1 cellular context compared by ENCODE assay signal in the genomic region with DNA sequence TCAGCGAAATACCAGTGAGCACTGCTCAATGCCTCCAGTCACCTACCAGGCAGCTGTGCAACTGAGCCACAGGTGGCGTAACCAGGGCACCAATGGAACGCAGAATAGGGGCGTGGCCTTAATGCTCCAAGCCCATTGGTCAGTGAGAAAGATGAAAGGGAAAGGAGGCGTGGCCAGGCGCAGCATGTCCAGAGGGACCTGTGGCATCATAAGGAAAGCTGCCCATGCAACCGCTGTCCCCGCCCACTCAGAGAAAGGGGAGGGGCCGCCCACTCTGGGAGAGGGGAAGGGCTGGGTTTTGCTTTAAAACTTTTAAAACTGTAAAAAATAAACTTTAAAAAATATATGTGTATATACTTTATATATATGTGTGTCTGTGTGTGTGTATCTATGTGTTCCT. TPM values are rescaled to one million over a fixed set of nuclear protein-coding genes. Genes with fewer than 3 reads are reported as not detected.
"Had no signal": no experiment of that assay in that cellular context is flagged by ENCODE, and none has a peak within 500 bp of the region (broad histone marks: within the 10 kb centered on the region; RNA-seq: fewer than 3 reads in every experiment).

Gene GOLGA6L10 (minus strand): TSS at position 101 of the 400 bp plus-strand sequence. CDS start 100 bp downstream, at position 1.

RNA-seq across cellular contexts. Expression of gene GOLGA6L10, which starts in this region (rescaled TPM):
- polyA plus RNA-seq: GM23248 had no signal
